ENCODE assay signal across 8 cellular contexts in genomic region chr19:48644839-48645651, GRCh38. TPM values are rescaled to one million over a fixed set of nuclear protein-coding genes. Genes with fewer than 3 reads are reported as not detected.
DNase-seq lines count a peak whose midpoint lies in the region; ATAC-seq and TF ChIP-seq lines count a peak whose summit lies in the region.

No MANE protein-coding gene starts in this region.

- DNase-seq in EH (ENCODE audit: low read depth) = peak; percentile 78
- peak; percentile 85 for DNase-seq in Karpas-422
- DNase-seq in RPMI8226 = peak; percentile 79
- peak; percentile 60 for DNase-seq in activated T-helper 9 cell treated with anti-CD3 and anti-CD28 coated beads, Interleukin-2, amount 50 U/mL, for 16 hours (ENCODE audit: low read depth)
- DNase-seq in fibroblast of the conjunctiva (ENCODE audit: low read depth) = peak; percentile 57
- DNase-seq in neural crest cell (ENCODE audit: low read depth, low spot score) = peak; percentile 67

- no peak overlapping the region for H3K9ac ChIP-seq in Karpas-422 (ENCODE audit: low read length)
- H3K9ac ChIP-seq in subcutaneous abdominal adipose tissue (ENCODE audit: low read length in 5 of 5) = peak overlapping the region in 4 of 5 donors; percentile 26 to 68 (median 64)

- peaks cover 24% of the 10 kb centered on the region for H3K4me1 Mint-ChIP-seq in neural crest cell

- H3K27ac Mint-ChIP-seq in neural crest cell (ENCODE audit: unreplicated experiment) = no peak overlapping the region

- no peaks in the 10 kb centered on the region for H3K79me2 ChIP-seq in Karpas-422 (ENCODE audit: low read length)

- no peaks in the 10 kb centered on the region for H3K27me3 ChIP-seq in Karpas-422 (ENCODE audit: low read length)
- peaks cover 0 to 8% (median 0%) of the 10 kb centered on the region in 5 donors for H3K27me3 ChIP-seq in subcutaneous abdominal adipose tissue (ENCODE audit: control insufficient read depth in 5 of 5, insufficient read depth in 4 of 5, low read length in 5 of 5)

- ATAC-seq in HG02588 (IDR thresholded peaks at IDR 0.05; ENCODE audit: unreplicated experiment) = no peak

- H2AFZ ChIP-seq in Karpas-422 (ENCODE audit: low read length) = no peak overlapping the region

- no peak overlapping the region for H3K4me2 ChIP-seq in Karpas-422 (ENCODE audit: low read depth, low read length, poor library complexity, severe bottlenecking)

- peaks cover 17% of the 10 kb centered on the region for H3K27me3 Mint-ChIP-seq in neural crest cell (ENCODE audit: low read depth)

- H3K9me3 Mint-ChIP-seq in neural crest cell = no peaks in the 10 kb centered on the region

- H3K4me3 ChIP-seq in Karpas-422 (ENCODE audit: low read length) = no peak overlapping the region
- H3K4me3 ChIP-seq in subcutaneous abdominal adipose tissue (ENCODE audit: low read depth in 1 of 5, low read length in 5 of 5) = peak overlapping the region in 4 of 5 donors; percentile 49 to 61 (median 57)

- peak overlapping the region; percentile 81 for H3K4me3 Mint-ChIP-seq in neural crest cell

- H3K36me3 Mint-ChIP-seq in neural crest cell (ENCODE audit: low read depth) = no peaks in the 10 kb centered on the region

- no peaks in the 10 kb centered on the region for H3K9me3 ChIP-seq in Karpas-422 (ENCODE audit: low read length)
- H3K9me3 ChIP-seq in subcutaneous abdominal adipose tissue (ENCODE audit: control insufficient read depth in 5 of 5, low read length in 5 of 5) = no peaks in the 10 kb centered on the region

- H4K20me1 ChIP-seq in Karpas-422 (ENCODE audit: insufficient read depth, low read depth, low read length) = no peaks in the 10 kb centered on the region

- no peaks in the 10 kb centered on the region for H3K9me2 ChIP-seq in Karpas-422 (replicated peaks; ENCODE audit: insufficient read depth, low read length)

- H3K4me1 ChIP-seq in Karpas-422 (ENCODE audit: low read length) = peaks cover 14% of the 10 kb centered on the region
- peaks cover 1 to 20% (median 18%) of the 10 kb centered on the region in 5 donors for H3K4me1 ChIP-seq in subcutaneous abdominal adipose tissue (ENCODE audit: control insufficient read depth in 5 of 5, insufficient read depth in 5 of 5, low read length in 5 of 5)

- TF ChIP-seq CTCF in neural crest cell (conservative IDR thresholded peaks at IDR 0.05) = no peak

- no peak overlapping the region for H3K27ac ChIP-seq in Karpas-422 (ENCODE audit: low read length)
- peak overlapping the region; percentile 60 for H3K27ac ChIP-seq in subcutaneous abdominal adipose tissue (ENCODE audit: low read depth, low read length)

- H3K36me3 ChIP-seq in Karpas-422 (ENCODE audit: insufficient read depth, low read length) = no peaks in the 10 kb centered on the region
- no peaks in the 10 kb centered on the region for H3K36me3 ChIP-seq in subcutaneous abdominal adipose tissue (ENCODE audit: control insufficient read depth in 5 of 5, insufficient read depth in 5 of 5, low read length in 5 of 5)

RNA-seq across cellular contexts. Expression of gene CA11, which starts 0.9 kb away (rescaled TPM):
- not detected in 2 replicates for total RNA-seq in Karpas-422 (2014; rRNA removed; shearing (Covaris generic); ENCODE audit: low replicate concordance)
- 11.4 and 13.0 TPM in 2 replicates for total RNA-seq in neural crest cell

RNA-seq across cellular contexts. Expression of gene DBP, which starts 7.9 kb away (rescaled TPM):
- total RNA-seq in Karpas-422 (2014; rRNA removed; shearing (Covaris generic); ENCODE audit: low replicate concordance) = 8.5 and 16.4 TPM in 2 replicates
- total RNA-seq in neural crest cell = 4.9 and 5.2 TPM in 2 replicates

RNA-seq across cellular contexts. Expression of gene SPHK2, which starts 25.7 kb away (rescaled TPM):
- total RNA-seq in Karpas-422 (2014; rRNA removed; shearing (Covaris generic); ENCODE audit: low replicate concordance) = 23.0 and 30.6 TPM in 2 replicates
- total RNA-seq in neural crest cell = 48.5 and 50.3 TPM in 2 replicates

RNA-seq across cellular contexts. Expression of gene RPL18, which starts 26.1 kb away (rescaled TPM):
- 3,031 and 4,148 TPM in 2 replicates for total RNA-seq in Karpas-422 (2014; rRNA removed; shearing (Covaris generic); ENCODE audit: low replicate concordance)
- total RNA-seq in neural crest cell = 1,772 and 1,774 TPM in 2 replicates

RNA-seq across cellular contexts. Expression of gene NTN5, which starts 27.8 kb away (rescaled TPM):
- 0.83 TPM in 1 of 2 replicates, not detected in the other for total RNA-seq in Karpas-422 (2014; rRNA removed; shearing (Covaris generic); ENCODE audit: low replicate concordance)
- total RNA-seq in neural crest cell = 0.50 and 0.75 TPM in 2 replicates
